8 cellular contexts compared by ENCODE assay signal in genomic region chr18:2970762-2971659, GRCh38. TPM values are rescaled to one million over a fixed set of nuclear protein-coding genes. Genes with fewer than 3 reads are reported as not detected.
DNase-seq lines count a peak whose midpoint lies in the region; ATAC-seq and TF ChIP-seq lines count a peak whose summit lies in the region.

No MANE protein-coding gene starts in this region.

- BruUV-seq in Calu3 (replicated peaks; lab: Mats Ljungman, UMichigan), result no TSS peak

- TF ChIP-seq CTCF in left lung (IDR thresholded peaks at IDR 0.05) (no peak), uterus (IDR thresholded peaks at IDR 0.05) (no peak), Calu3 (IDR thresholded peaks at IDR 0.05; ENCODE audit: unreplicated experiment) (no peak)

- ATAC-seq in left lung (peak; percentile 55), HG03521 (IDR thresholded peaks at IDR 0.05; ENCODE audit: unreplicated experiment) (no peak)

- H3K4me3 Mint-ChIP-seq in Calu3 (ENCODE audit: low read depth, unreplicated experiment), result no peak overlapping the region

- no peak overlapping the region for H3K27ac Mint-ChIP-seq in Calu3 (ENCODE audit: unreplicated experiment)

- H3K27me3 ChIP-seq in left lung, result no peaks in the 10 kb centered on the region
- H3K27me3 ChIP-seq in uterus, result no peaks in the 10 kb centered on the region

- peak overlapping the region; percentile 51 to 78 for H3K27ac ChIP-seq in left lung
- peak overlapping the region; percentile 59 to 61 for H3K27ac ChIP-seq in uterus

- no peaks in the 10 kb centered on the region for H3K36me3 Mint-ChIP-seq in Calu3 (ENCODE audit: insufficient read depth, unreplicated experiment)

- no peaks in the 10 kb centered on the region for H3K9me3 ChIP-seq in left lung
- no peaks in the 10 kb centered on the region for H3K9me3 ChIP-seq in uterus

- H3K27me3 Mint-ChIP-seq in Calu3 (ENCODE audit: unreplicated experiment), result no peaks in the 10 kb centered on the region

- H3K36me3 ChIP-seq in left lung (no peaks in the 10 kb centered on the region), uterus (no peaks in the 10 kb centered on the region)

- peaks cover 31% of the 10 kb centered on the region for H3K4me1 Mint-ChIP-seq in Calu3 (ENCODE audit: low read depth, unreplicated experiment)

- no peaks in the 10 kb centered on the region for H3K9me3 Mint-ChIP-seq in Calu3 (ENCODE audit: low read depth, unreplicated experiment)

- CTCF ChIA-PET in Calu3 (lab: Charles Lee), result no interaction called here

- H3K4me3 ChIP-seq in left lung (peak overlapping the region in 1 of 2 donors; percentile 7), uterus (no peak overlapping the region)

- DNase-seq in activated gamma-delta T cell treated with Interleukin-2 at 50 U/mL for 16 hours (peak; percentile 29), activated gamma-delta T cell (lab: John Stamatoyannopoulos, UW) (no peak), left lung (peak; percentile 57 to 62), uterus (no peak), foreskin melanocyte (no peak), Calu3 (no peak)
- DNase-seq in activated T-cell treated with anti-CD3 and anti-CD28 coated beads, Interleukin-2, amount 50 U/mL, for 48 hours, result peak; percentile 62 to 65

- H3K4me1 ChIP-seq in left lung, result peaks cover 19 to 91% of the 10 kb centered on the region in 2 donors
- peaks cover 0 to 9% of the 10 kb centered on the region in 2 donors for H3K4me1 ChIP-seq in uterus

- intact Hi-C loops in left lung (cut with DNase I), result no loop called here
- intact Hi-C loops in uterus (cut with DNase I; ENCODE audit: low total_unique reads), result no loop called here
- intact Hi-C loops in Calu3 (cut with micrococcal nuclease; ENCODE audit: unreplicated experiment), result no loop called here

- TF ChIP-seq POLR2A in uterus (IDR thresholded peaks at IDR 0.05), result peak in 1 of 2 donors; percentile 32

RNA-seq across cellular contexts. Expression of gene LPIN2, which starts 41.9 kb away (rescaled TPM):
- total RNA-seq in left lung, result 10 to 100 TPM; 47.3 to 63.2 TPM
- 10 to 100 TPM in 3 of 4 donors, 1 to 10 TPM in 1; 7.4 to 53.0 (median 29.5) TPM for total RNA-seq in uterus
- total RNA-seq in Calu3 (2022), result 15.7 and 15.9 TPM in 2 replicates

Comparison
In these comparisons a context has a peak if more than half of its experiments do, and no peak if none do; other contexts are left out.
1. DNase-seq: peak in activated gamma-delta T cell treated with Interleukin-2 at 50 U/mL for 16 hours (single experiment), activated T-cell treated with anti-CD3 and anti-CD28 coated beads, Interleukin-2, amount 50 U/mL, for 48 hours (2 of 2) and left lung (2 of 2); none in activated gamma-delta T cell (single experiment), uterus (0 of 2), foreskin melanocyte (single experiment) and Calu3 (single experiment).